Comparison of ENCODE assay signal across 1 cellular context in the genomic region with DNA sequence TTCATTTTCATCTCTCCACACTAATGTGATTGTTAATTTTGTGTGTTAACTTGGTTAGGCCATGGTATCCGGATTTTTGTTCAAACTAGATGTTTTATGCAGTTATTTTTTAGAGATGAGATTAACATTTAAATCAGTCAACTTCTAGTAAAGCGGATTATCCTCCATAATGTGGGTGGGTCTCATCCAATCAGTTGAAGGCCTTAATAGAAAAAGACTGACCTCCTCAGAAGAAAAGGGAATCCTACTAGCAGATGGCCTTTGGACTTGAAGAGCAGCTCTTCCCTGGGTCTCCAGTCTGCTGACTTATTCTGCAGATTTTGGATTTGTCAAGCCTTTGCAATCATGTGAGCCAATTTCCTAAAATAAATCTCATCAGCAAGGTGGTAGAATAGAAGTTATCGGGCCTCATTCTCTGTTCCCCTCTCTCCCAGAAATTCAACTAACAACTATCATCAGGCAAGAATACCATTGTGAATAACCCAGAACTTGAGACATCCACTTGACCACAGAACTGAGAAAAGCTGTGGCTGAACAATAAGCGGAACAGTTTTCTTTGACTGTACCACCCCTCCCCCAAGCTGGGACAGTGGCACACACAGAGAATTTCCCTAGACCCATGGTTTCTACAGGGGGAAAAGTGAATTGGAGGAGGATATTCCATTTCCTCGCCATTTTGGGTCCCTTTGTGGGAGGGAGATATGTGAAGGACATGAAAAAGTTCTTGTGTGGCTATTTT.
TF ChIP-seq lines count a peak whose summit lies in the region.

No MANE protein-coding gene starts in this region.

TF ChIP-seq in HepG2, 621 proteins besides CTCF, POLR2A, EP300 and RAD21:
- TF ChIP-seq CBX5 (CRISPR knock-in tag; IDR thresholded peaks at IDR 0.05; ENCODE audit: borderline replicate concordance) (no peak), RBM22 (optimal IDR thresholded peaks at IDR 0.05; ENCODE audit: low read length) (peak; percentile 46)
